Comparison of ENCODE assay signal across 7 cellular contexts in the genomic region with DNA sequence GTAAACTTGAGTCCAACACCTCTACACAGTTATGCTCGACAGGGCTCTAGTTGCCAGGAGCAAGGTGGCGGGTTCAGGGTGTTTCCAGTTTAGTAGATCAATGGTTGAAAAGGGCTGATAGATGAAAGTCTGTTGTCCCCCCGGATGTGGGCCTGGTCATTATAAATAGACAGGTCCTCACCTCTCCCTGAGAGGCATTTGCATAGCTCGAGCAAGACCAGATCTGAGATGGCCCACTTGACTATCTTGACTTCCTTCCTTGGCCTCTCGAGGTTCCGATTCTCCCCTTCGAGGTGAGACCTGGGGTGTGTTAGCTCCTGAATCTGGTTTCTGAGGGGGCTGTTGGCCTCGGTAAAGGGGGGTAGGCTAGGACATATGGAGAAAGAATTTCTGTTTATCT. TPM values are rescaled to one million over a fixed set of nuclear protein-coding genes. Genes with fewer than 3 reads are reported as not detected.
DNase-seq lines count a peak whose midpoint lies in the region; ATAC-seq and FAIRE-seq lines count a peak whose summit lies in the region.
"Not testable (repeated sequence)": the region's sequence is repeated elsewhere in the genome, so short reads cannot be mapped to it uniquely, and the experiment has no call there.

No MANE protein-coding gene starts in this region.

- CTCF ChIA-PET in CD8-positive, alpha-beta memory T cell (lab: Charles Lee); activated CD4-positive, alpha-beta memory T cell treated with anti-CD3 and anti-CD28 coated beads for 36 hours (lab: Charles Lee): not testable (repeated sequence)

- not testable (repeated sequence) for H3K4me1 ChIP-seq in CD8-positive, alpha-beta memory T cell (ENCODE audit: insufficient read depth, low read length)

- H3K27ac Mint-ChIP-seq in CD8-positive, alpha-beta memory T cell: peak overlapping the region in 7 of 8 donors; percentile 47 to 91 (median 62)
- H3K27ac Mint-ChIP-seq in T-helper 17 cell: peak overlapping the region; percentile 91
- H3K27ac Mint-ChIP-seq in activated CD4-positive, alpha-beta memory T cell treated with anti-CD3 and anti-CD28 coated beads for 36 hours: peak overlapping the region; percentile 90
- H3K27ac Mint-ChIP-seq in activated T-cell treated with anti-CD3 and anti-CD28 coated beads, Interleukin-2, amount 50 U/mL, for 72 hours: peak overlapping the region; percentile 95
- peak overlapping the region in 4 of 6 donors; percentile 19 to 89 (median 85) for H3K27ac Mint-ChIP-seq in immature natural killer cell
- H3K27ac Mint-ChIP-seq in stimulated activated effector memory CD8-positive, alpha-beta T cell treated with anti-CD3 and anti-CD28 coated beads, Interleukin-12 subunit alpha, Interleukin-12 subunit beta, amount 100 ng/mL, for 72 hours: peak overlapping the region; percentile 91

- H3K27ac ChIP-seq in CD8-positive, alpha-beta memory T cell (ENCODE audit: low read depth, low read length): not testable (repeated sequence)

- peaks cover 12 to 23% (median 20%) of the 10 kb centered on the region in 3 donors for H3K4me1 Mint-ChIP-seq in CD8-positive, alpha-beta memory T cell
- H3K4me1 Mint-ChIP-seq in T-helper 17 cell: not testable (repeated sequence)
- peaks cover 23% of the 10 kb centered on the region for H3K4me1 Mint-ChIP-seq in activated CD4-positive, alpha-beta memory T cell treated with anti-CD3 and anti-CD28 coated beads for 36 hours (ENCODE audit: low read depth)
- peaks cover 10% of the 10 kb centered on the region for H3K4me1 Mint-ChIP-seq in activated T-cell treated with anti-CD3 and anti-CD28 coated beads, Interleukin-2, amount 50 U/mL, for 72 hours (ENCODE audit: low read depth)
- peaks cover 16 to 19% of the 10 kb centered on the region in 2 donors for H3K4me1 Mint-ChIP-seq in immature natural killer cell
- H3K4me1 Mint-ChIP-seq in stimulated activated effector memory CD8-positive, alpha-beta T cell treated with anti-CD3 and anti-CD28 coated beads, Interleukin-12 subunit alpha, Interleukin-12 subunit beta, amount 100 ng/mL, for 72 hours: peaks cover 21% of the 10 kb centered on the region

- H3K4me3 Mint-ChIP-seq in CD8-positive, alpha-beta memory T cell: peak overlapping the region in 3 of 7 donors; percentile 47 to 78 (median 56)
- not testable (repeated sequence) for H3K4me3 Mint-ChIP-seq in T-helper 17 cell; activated CD4-positive, alpha-beta memory T cell treated with anti-CD3 and anti-CD28 coated beads for 36 hours
- peak overlapping the region in 1 of 2 donors; percentile 18 for H3K4me3 Mint-ChIP-seq in activated T-cell treated with anti-CD3 and anti-CD28 coated beads, Interleukin-2, amount 50 U/mL, for 72 hours
- peak overlapping the region in 2 of 5 donors; percentile 13 to 16 for H3K4me3 Mint-ChIP-seq in immature natural killer cell
- H3K4me3 Mint-ChIP-seq in stimulated activated effector memory CD8-positive, alpha-beta T cell treated with anti-CD3 and anti-CD28 coated beads, Interleukin-12 subunit alpha, Interleukin-12 subunit beta, amount 100 ng/mL, for 72 hours: peak overlapping the region; percentile 68

- H3K9me3 Mint-ChIP-seq in CD8-positive, alpha-beta memory T cell; activated CD4-positive, alpha-beta memory T cell treated with anti-CD3 and anti-CD28 coated beads for 36 hours; activated T-cell treated with anti-CD3 and anti-CD28 coated beads, Interleukin-2, amount 50 U/mL, for 72 hours; immature natural killer cell; stimulated activated effector memory CD8-positive, alpha-beta T cell treated with anti-CD3 and anti-CD28 coated beads, Interleukin-12 subunit alpha, Interleukin-12 subunit beta, amount 100 ng/mL, for 72 hours: not testable (repeated sequence)

- not testable (repeated sequence) for H3K27me3 ChIP-seq in CD8-positive, alpha-beta memory T cell (ENCODE audit: insufficient read depth, low read length, poor library complexity, severe bottlenecking)

- ATAC-seq in T-helper 17 cell; activated T-cell treated with anti-CD3 and anti-CD28 coated beads, Interleukin-2, amount 50 U/mL, for 72 hours (replicated peaks in 1 of 2); stimulated activated effector memory CD8-positive, alpha-beta T cell treated with anti-CD3 and anti-CD28 coated beads, Interleukin-12 subunit alpha, Interleukin-12 subunit beta, amount 100 ng/mL, for 72 hours: not testable (repeated sequence)

- peak; percentile 75 for FAIRE-seq in GM19239 (lab: Jason Lieb, UNC)

- POLR2A ChIA-PET in CD8-positive, alpha-beta memory T cell (lab: Charles Lee); activated CD4-positive, alpha-beta memory T cell treated with anti-CD3 and anti-CD28 coated beads for 36 hours (lab: Charles Lee): not testable (repeated sequence)

- intact Hi-C loops in activated CD4-positive, alpha-beta memory T cell treated with anti-CD3 and anti-CD28 coated beads for 36 hours (cut with micrococcal nuclease): not testable (repeated sequence)

- not testable (repeated sequence) for H3K4me3 ChIP-seq in CD8-positive, alpha-beta memory T cell (ENCODE audit: low read length)

- H3K36me3 Mint-ChIP-seq in CD8-positive, alpha-beta memory T cell; T-helper 17 cell (ENCODE audit: low read depth); activated CD4-positive, alpha-beta memory T cell treated with anti-CD3 and anti-CD28 coated beads for 36 hours; activated T-cell treated with anti-CD3 and anti-CD28 coated beads, Interleukin-2, amount 50 U/mL, for 72 hours (ENCODE audit: insufficient read depth in 2 of 2); immature natural killer cell; stimulated activated effector memory CD8-positive, alpha-beta T cell treated with anti-CD3 and anti-CD28 coated beads, Interleukin-12 subunit alpha, Interleukin-12 subunit beta, amount 100 ng/mL, for 72 hours: not testable (repeated sequence)

- DNase-seq in CD8-positive, alpha-beta memory T cell; GM19239 (ENCODE audit: insufficient read length, low spot score); T-helper 17 cell; activated CD4-positive, alpha-beta memory T cell treated with anti-CD3 and anti-CD28 coated beads for 36 hours; activated T-cell treated with anti-CD3 and anti-CD28 coated beads, Interleukin-2, amount 50 U/mL, for 72 hours; immature natural killer cell; stimulated activated effector memory CD8-positive, alpha-beta T cell treated with anti-CD3 and anti-CD28 coated beads, Interleukin-12 subunit alpha, Interleukin-12 subunit beta, amount 100 ng/mL, for 72 hours (ENCODE audit: low spot score in 2 of 2): not testable (repeated sequence)

- not testable (repeated sequence) for H3K27me3 Mint-ChIP-seq in CD8-positive, alpha-beta memory T cell; T-helper 17 cell; activated CD4-positive, alpha-beta memory T cell treated with anti-CD3 and anti-CD28 coated beads for 36 hours; immature natural killer cell (ENCODE audit: low read depth in 3 of 3)
- peaks cover 13% of the 10 kb centered on the region for H3K27me3 Mint-ChIP-seq in activated T-cell treated with anti-CD3 and anti-CD28 coated beads, Interleukin-2, amount 50 U/mL, for 72 hours (ENCODE audit: low read depth)

- not testable (repeated sequence) for H3K36me3 ChIP-seq in CD8-positive, alpha-beta memory T cell (ENCODE audit: insufficient read depth, low read length)

- H3K9me3 ChIP-seq in CD8-positive, alpha-beta memory T cell (ENCODE audit: low read length); T-helper 17 cell (ENCODE audit: control insufficient read depth, low read length, poor library complexity, severe bottlenecking): not testable (repeated sequence)

RNA-seq across cellular contexts. Expression of gene RBMX, which starts 54.1 kb away (rescaled TPM):
- total RNA-seq in CD8-positive, alpha-beta memory T cell: 100 to 1,000 TPM; 318 to 331 TPM
- 168 TPM for polyA plus RNA-seq in CD8-positive, alpha-beta memory T cell
- total RNA-seq in T-helper 17 cell: 100 to 1,000 TPM; 239 TPM
- total RNA-seq in activated CD4-positive, alpha-beta memory T cell treated with anti-CD3 and anti-CD28 coated beads for 36 hours: 100 to 1,000 TPM; 269 to 271 TPM
- total RNA-seq in activated T-cell treated with anti-CD3 and anti-CD28 coated beads, Interleukin-2, amount 50 U/mL, for 72 hours: 100 to 1,000 TPM; 296 to 315 TPM
- polyA plus RNA-seq in immature natural killer cell: 100 to 1,000 TPM; 119 to 162 (median 142) TPM
